In the genomic region with DNA sequence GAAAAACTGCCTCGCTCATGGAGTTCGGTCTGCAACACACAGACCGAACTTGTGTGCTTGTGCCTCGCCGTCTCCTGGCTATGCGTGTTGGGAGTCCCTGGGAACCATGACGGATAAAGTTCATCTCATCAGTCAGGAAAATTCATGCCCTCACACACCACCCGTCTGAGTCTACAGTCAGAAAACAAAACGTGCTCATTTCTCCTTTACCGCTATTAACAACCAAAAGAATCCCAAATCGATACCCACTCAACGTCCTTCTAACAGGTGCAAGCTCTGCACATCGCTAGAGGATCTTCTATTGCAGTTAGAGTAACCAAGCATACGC, we compare ENCODE assay signal across 11 cellular contexts. TPM values are rescaled to one million over a fixed set of nuclear protein-coding genes. Genes with fewer than 3 reads are reported as not detected.
DNase-seq lines count a peak whose midpoint lies in the region; ATAC-seq and TF ChIP-seq lines count a peak whose summit lies in the region.
"Had no signal": no experiment of that assay in that cellular context is flagged by ENCODE, and none has a peak within 500 bp of the region (broad histone marks: within the 10 kb centered on the region; RNA-seq: fewer than 3 reads in every experiment).

No MANE protein-coding gene starts in this region.

- H3K4me3 ChIP-seq in left ventricle myocardium inferior: peak overlapping the region; percentile 54
- peak overlapping the region in 1 of 2 donors; percentile 34 for H3K4me3 ChIP-seq in right atrium auricular region
- peak overlapping the region; percentile 27 for H3K4me3 ChIP-seq in astrocyte of the cerebellum (ENCODE audit: low read depth, low read length)
- H3K4me3 ChIP-seq in thoracic aorta: peak overlapping the region; percentile 56

- intact Hi-C loops in left ventricle myocardium inferior (cut with micrococcal nuclease): no loop called here

- no peak overlapping the region for H3K27ac Mint-ChIP-seq in naive B cell

- DNase-seq in left ventricle myocardium inferior: no peak
- no peak for DNase-seq in right atrium auricular region (ENCODE audit: low spot score)
- no peak for DNase-seq in astrocyte of the cerebellum (ENCODE audit: low read depth)
- DNase-seq in naive B cell: no peak
- no peak for DNase-seq in thoracic aorta (ENCODE audit: low spot score)
- DNase-seq in SHP77 treated with DMSO at 0.1 percent for 48 hours (lab: John Stamatoyannopoulos, UW): no peak
- no peak for DNase-seq in NCI-H1694 treated with DMSO at 0.1 percent for 48 hours (lab: John Stamatoyannopoulos, UW)
- no peak for DNase-seq in iPS-NIHi11 (ENCODE audit: low spot score)
- DNase-seq: NCI-H1436 treated with DMSO at 0.1 percent for 48 hours; NK-92 treated with Interleukin-12 subunit alpha and Interleukin-12 subunit beta, amount 100 ng/mL, for 24 hours; T1000 had no signal

- H3K4me1 ChIP-seq in left ventricle myocardium inferior (peaks cover 13% of the 10 kb centered on the region), right atrium auricular region (peaks cover 0 to 13% of the 10 kb centered on the region in 2 donors), thoracic aorta (ENCODE audit: control insufficient read depth in 1 of 2, low read depth in 2 of 2) (peaks cover 9 to 12% of the 10 kb centered on the region in 2 donors)

- peaks cover 0 to 4% (median 2%) of the 10 kb centered on the region in 7 donors for H3K9me3 Mint-ChIP-seq in naive B cell

- ATAC-seq in naive B cell (ENCODE audit: low read depth in 2 of 2) (no peak), thoracic aorta (ENCODE audit: insufficient number of reproducible peaks, low FRiP score, low read depth) (no peak)

- peaks cover 15 to 25% (median 21%) of the 10 kb centered on the region in 3 donors for H3K4me1 Mint-ChIP-seq in naive B cell

- H3K27ac ChIP-seq in left ventricle myocardium inferior (replicated peaks) (no peak overlapping the region), right atrium auricular region (no peak overlapping the region), thoracic aorta (no peak overlapping the region)

- no peak for TF ChIP-seq CTCF in left ventricle myocardium inferior (IDR thresholded peaks at IDR 0.05; ENCODE audit: borderline replicate concordance)
- no peak for TF ChIP-seq CTCF in right atrium auricular region (IDR thresholded peaks at IDR 0.05)
- TF ChIP-seq CTCF in astrocyte of the cerebellum (IDR thresholded peaks at IDR 0.05; ENCODE audit: low read depth, low read length, missing control alignments): no peak
- no peak for TF ChIP-seq CTCF in thoracic aorta (IDR thresholded peaks at IDR 0.05)

- peak overlapping the region; percentile 44 to 83 (median 76) for H3K4me3 Mint-ChIP-seq in naive B cell

- H3K9me3 ChIP-seq in left ventricle myocardium inferior (replicated peaks) (no peaks in the 10 kb centered on the region), right atrium auricular region (no peaks in the 10 kb centered on the region), thoracic aorta (no peaks in the 10 kb centered on the region)

- in situ Hi-C loops in astrocyte of the cerebellum (cut with HindIII; ENCODE audit: low sequenced_read_pairs): no loop called here

- peaks cover 100% of the 10 kb centered on the region for H3K27me3 ChIP-seq in left ventricle myocardium inferior (ENCODE audit: low read depth)
- peaks cover 11 to 22% of the 10 kb centered on the region in 2 donors for H3K27me3 ChIP-seq in right atrium auricular region
- peaks cover 11% of the 10 kb centered on the region for H3K27me3 ChIP-seq in thoracic aorta (replicated peaks; ENCODE audit: insufficient read depth)

- H3K27me3 Mint-ChIP-seq in naive B cell: peaks cover 68 to 91% (median 85%) of the 10 kb centered on the region in 3 donors

- no peaks in the 10 kb centered on the region for H3K36me3 ChIP-seq in left ventricle myocardium inferior
- H3K36me3 ChIP-seq in right atrium auricular region: no peaks in the 10 kb centered on the region
- no peaks in the 10 kb centered on the region for H3K36me3 ChIP-seq in thoracic aorta

- H3K36me3 Mint-ChIP-seq in naive B cell: peaks cover 0 to 11% of the 10 kb centered on the region in 2 donors

RNA-seq across cellular contexts. Expression of gene CNPY1, which starts 13.6 kb away (rescaled TPM):
- total RNA-seq in left ventricle myocardium inferior (not detected), right atrium auricular region (not detected), thoracic aorta (not detected)
- not detected for polyA plus RNA-seq in naive B cell (ENCODE audit: low read depth in 6 of 6)
